In genomic region chr10:15200626-15201025, GRCh38 we compare ENCODE assay signal across 12 cellular contexts. TPM values are rescaled to one million over a fixed set of nuclear protein-coding genes. Genes with fewer than 3 reads are reported as not detected.
A peak's percentile ranks its signal among the peaks of the same experiment; 100 is the strongest.
DNase-seq lines count a peak whose midpoint lies in the region; ATAC-seq and TF ChIP-seq lines count a peak whose summit lies in the region.
"Had no signal": no experiment of that assay in that cellular context is flagged by ENCODE, and none has a peak within 500 bp of the region (broad histone marks: within the 10 kb centered on the region; RNA-seq: fewer than 3 reads in every experiment).

No MANE protein-coding gene starts in this region.

- peaks cover 70% of the 10 kb centered on the region for H3K4me1 ChIP-seq in ACC112 (ENCODE audit: control insufficient read depth, insufficient read depth, low read length, unreplicated experiment)

- no peaks in the 10 kb centered on the region for H3K27me3 ChIP-seq in ACC112 (ENCODE audit: insufficient read depth, low read length)

- peak; percentile 93 for DNase-seq in HT1080 (ENCODE audit: low read depth)
- DNase-seq in astrocyte of the spinal cord (ENCODE audit: low read depth, low spot score) = peak; percentile 82
- DNase-seq in iPS-NIHi11 (ENCODE audit: low spot score) = peak; percentile 29
- DNase-seq in DMS114 treated with DMSO at 0.1 percent for 48 hours (lab: John Stamatoyannopoulos, UW; ENCODE audit: unreplicated experiment) = no peak
- DNase-seq in NCI-H2196 (lab: John Stamatoyannopoulos, UW; ENCODE audit: unreplicated experiment) = no peak
- DNase-seq: NCI-H1930; stimulated activated CD4-positive, alpha-beta T cell treated with anti-CD3 and anti-CD28 coated beads, Interleukin-4, amount 100 ng/mL, for 24 hours had no signal

- ATAC-seq in esophagus mucosa (no peak), HG02840 (IDR thresholded peaks at IDR 0.05; ENCODE audit: low FRiP score, unreplicated experiment) (no peak)

- H3K4me3 ChIP-seq in ACC112 (ENCODE audit: low read depth, low read length) (peak overlapping the region; percentile 3; the same call in 1 of the 2 replicates), astrocyte of the spinal cord (ENCODE audit: low read depth, low read length) (no peak overlapping the region)
- H3K4me3 ChIP-seq: BLaER1 treated with 17β-estradiol and CSF1 and Interleukin-3, amounts not matched to agents 10 nM and 100 nM; lung had no signal

- in situ Hi-C loops in astrocyte of the spinal cord (cut with HindIII; ENCODE audit: low sequenced_read_pairs) = no loop called here

- peak overlapping the region; percentile 85 for H3K27ac ChIP-seq in ACC112 (ENCODE audit: low read depth, low read length)
- H3K27ac ChIP-seq: BLaER1 treated with 17β-estradiol and CSF1 and Interleukin-3, amounts not matched to agents 10 nM and 100 nM had no signal

- TF ChIP-seq CTCF in astrocyte of the spinal cord (IDR thresholded peaks at IDR 0.05; ENCODE audit: low read depth, low read length) = no peak

- H2AFZ ChIP-seq in ACC112 (ENCODE audit: low read length, unreplicated experiment) = no peak overlapping the region

- no peaks in the 10 kb centered on the region for H3K79me2 ChIP-seq in ACC112 (ENCODE audit: control insufficient read depth, insufficient read depth, low read length, unreplicated experiment)

- no peaks in the 10 kb centered on the region for H3K36me3 ChIP-seq in ACC112 (ENCODE audit: insufficient read depth, low read length)

RNA-seq across cellular contexts. Expression of gene NMT2, which starts 32.1 kb away (rescaled TPM):
- 38.1 and 44.0 TPM in 2 replicates for total RNA-seq in HT1080 (2014; rRNA removed; shearing (Covaris generic))
- 84.8 and 86.0 TPM in 2 replicates for polyA plus RNA-seq in HT1080 (2015; cell fraction: cytosol; rRNA removed)
- 74.9 and 89.6 TPM in 2 replicates for polyA plus RNA-seq in HT1080 (2015; cell fraction: nucleus; rRNA removed)
- 5.8 TPM for total RNA-seq in esophagus mucosa

Comparison
In these comparisons a context has a peak if more than half of its experiments do, and no peak if none do; other contexts are left out.
1. DNase-seq: peak in HT1080 (single experiment), astrocyte of the spinal cord (single experiment) and iPS-NIHi11 (single experiment); none in DMS114 treated with DMSO at 0.1 percent for 48 hours (single experiment) and NCI-H2196 (single experiment).